1 cellular context compared by ENCODE assay signal in genomic region chr12:120480211-120480610, GRCh38.
TF ChIP-seq lines count a peak whose summit lies in the region.

No MANE protein-coding gene starts in this region.

TF ChIP-seq in K562, 482 proteins besides CTCF, POLR2A, EP300 and RAD21:
- no peak for TF ChIP-seq ZNF518B (CRISPR knock-in tag; IDR thresholded peaks at IDR 0.05)
- TF ChIP-seq SRF (CRISPR knock-in tag; IDR thresholded peaks at IDR 0.05): peak in 1 of 2 experiments; percentile 55; a peak in 1 of 4 replicates
- 0 out of 2 replicates have a peak, but pooled peaks have one; percentile 19 for TF ChIP-seq ETV5 (CRISPR knock-in tag; IDR thresholded peaks at IDR 0.05; ENCODE audit: low read depth)
- TF ChIP-seq TSC22D4 (tag; IDR thresholded peaks at IDR 0.05): no peak
- TF ChIP-seq ZNF586 (CRISPR knock-in tag; conservative IDR thresholded peaks at IDR 0.05): no peak
